8 cellular contexts compared by ENCODE assay signal in the genomic region with DNA sequence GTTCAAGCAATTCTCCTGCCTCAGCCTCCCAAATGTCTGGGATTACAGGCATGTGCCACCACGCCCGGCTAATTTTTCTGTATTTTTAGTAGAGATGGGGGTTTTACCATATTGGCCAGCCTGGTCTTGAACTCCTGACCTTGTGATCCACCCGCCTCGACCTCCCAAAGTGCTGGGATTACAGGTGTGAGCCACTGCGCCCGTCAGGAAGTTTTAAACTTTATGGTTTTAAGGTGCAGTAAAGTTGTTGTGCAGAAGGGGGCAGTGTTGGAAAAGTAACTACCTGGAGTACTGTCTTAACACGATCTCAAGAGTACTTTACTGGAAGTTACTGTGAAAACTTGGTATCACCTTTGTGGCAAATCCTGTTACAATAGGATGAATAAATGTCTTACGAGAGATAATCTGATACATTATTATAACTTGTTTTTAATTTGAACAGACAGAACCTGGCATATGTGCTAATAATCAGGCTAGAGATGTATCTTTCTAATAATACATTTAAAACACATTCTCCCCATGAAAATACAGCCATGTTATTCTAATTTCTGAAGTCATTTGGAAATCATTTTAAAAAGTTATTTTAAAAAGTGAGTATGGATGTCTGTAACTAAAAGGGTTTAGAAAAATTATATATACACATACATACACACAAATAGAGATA. TPM values are rescaled to one million over a fixed set of nuclear protein-coding genes. Genes with fewer than 3 reads are reported as not detected.
A peak's percentile ranks its signal among the peaks of the same experiment; 100 is the strongest.
DNase-seq lines count a peak whose midpoint lies in the region; ATAC-seq and TF ChIP-seq lines count a peak whose summit lies in the region.

No MANE protein-coding gene starts in this region.

- H3K4me2 ChIP-seq in OCI-LY7 (ENCODE audit: low read length) (no peak overlapping the region), parathyroid adenoma (ENCODE audit: low read length) (no peak overlapping the region)

- CTCF ChIA-PET in OCI-LY7 (lab: Charles Lee; ENCODE audit: unreplicated experiment) = no interaction called here

- H3K4me3 ChIP-seq in OCI-LY7 (ENCODE audit: low read depth, low read length, poor library complexity, severe bottlenecking) (no peak overlapping the region), foreskin fibroblast (ENCODE audit: low read depth in 1 of 2, low read length in 2 of 2) (no peak overlapping the region), parathyroid adenoma (ENCODE audit: low read depth, low read length) (no peak overlapping the region)

- H3K4me1 Mint-ChIP-seq in activated T-cell treated with anti-CD3 and anti-CD28 coated beads, Interleukin-2, amount 50 U/mL, for 72 hours (ENCODE audit: low read depth) = peaks cover 14% of the 10 kb centered on the region

- H3K27ac Mint-ChIP-seq in activated T-cell treated with anti-CD3 and anti-CD28 coated beads, Interleukin-2, amount 50 U/mL, for 72 hours = no peak overlapping the region

- TF ChIP-seq CTCF in OCI-LY7 (conservative IDR thresholded peaks at IDR 0.05; ENCODE audit: low read length) = peak; percentile 79
- TF ChIP-seq CTCF in foreskin fibroblast (IDR thresholded peaks at IDR 0.05; ENCODE audit: low read depth, low read length) = peak; percentile 30
- peak; percentile 72 for TF ChIP-seq CTCF in parathyroid adenoma (IDR thresholded peaks at IDR 0.05)

- H3K4me3 Mint-ChIP-seq in activated T-cell treated with anti-CD3 and anti-CD28 coated beads, Interleukin-2, amount 50 U/mL, for 72 hours = no peak overlapping the region

- POLR2A ChIA-PET in OCI-LY7 (lab: Charles Lee) = interaction anchor here (0.8 to 1.6 kb wide), 2 partner anchors 13 to 116 kb away, joined by 3 to 6 read pairs; no protein-coding TSS in a partner anchor

- H3K36me3 ChIP-seq in OCI-LY7 (ENCODE audit: insufficient read depth, low read length) (no peaks in the 10 kb centered on the region), parathyroid adenoma (ENCODE audit: control insufficient read depth, insufficient read depth, low read length) (no peaks in the 10 kb centered on the region)

- H4K20me1 ChIP-seq in OCI-LY7 (ENCODE audit: insufficient read depth, low read length) = peaks cover 4% of the 10 kb centered on the region; the same call in 1 of the 2 replicates

- intact Hi-C loops in OCI-LY7 (cut with micrococcal nuclease; ENCODE audit: unreplicated experiment) = loop anchor here (1.0 to 2.0 kb wide), 2 partner anchors 131 to 375 kb away; no protein-coding TSS in a partner anchor

- no peaks in the 10 kb centered on the region for H3K27me3 ChIP-seq in parathyroid adenoma (ENCODE audit: control insufficient read depth, insufficient read depth, low read length)

- no peaks in the 10 kb centered on the region for H3K9me3 Mint-ChIP-seq in activated T-cell treated with anti-CD3 and anti-CD28 coated beads, Interleukin-2, amount 50 U/mL, for 72 hours

- DNase-seq in DMS79 (lab: John Stamatoyannopoulos, UW) = peak; percentile 11
- peak; percentile 45 for DNase-seq in HK-2 (ENCODE audit: unreplicated experiment)
- DNase-seq in OCI-LY7 (ENCODE audit: low spot score) = peak; percentile 65
- DNase-seq in activated T-cell treated with anti-CD3 and anti-CD28 coated beads, Interleukin-2, amount 50 U/mL, for 72 hours = peak; percentile 62 to 76
- peak in 1 of 2 donors; percentile 70 for DNase-seq in foreskin fibroblast
- DNase-seq in cerebellar nuclear complex (lab: John Stamatoyannopoulos, UW) = no peak

- H3K9me3 ChIP-seq in OCI-LY7 (ENCODE audit: low read length) = no peaks in the 10 kb centered on the region
- H3K9me3 ChIP-seq in parathyroid adenoma (ENCODE audit: control insufficient read depth, low read length) = no peaks in the 10 kb centered on the region

- no peaks in the 10 kb centered on the region for H3K27me3 Mint-ChIP-seq in activated T-cell treated with anti-CD3 and anti-CD28 coated beads, Interleukin-2, amount 50 U/mL, for 72 hours (ENCODE audit: low read depth)

- no TSS peak for BruUV-seq in OCI-LY7 (replicated peaks; lab: Mats Ljungman, UMichigan)

- H2AFZ ChIP-seq in OCI-LY7 (ENCODE audit: low read length) = no peak overlapping the region
- no peak overlapping the region for H2AFZ ChIP-seq in parathyroid adenoma

- H3K79me2 ChIP-seq in OCI-LY7 (ENCODE audit: insufficient read depth, low read depth, low read length) = no peaks in the 10 kb centered on the region
- H3K79me2 ChIP-seq in parathyroid adenoma = no peaks in the 10 kb centered on the region

- H3K27ac ChIP-seq in OCI-LY7 (ENCODE audit: low read depth, low read length, poor library complexity, severe bottlenecking) (no peak overlapping the region), parathyroid adenoma (no peak overlapping the region)

- no peak overlapping the region for H3K9ac ChIP-seq in parathyroid adenoma

- no peaks in the 10 kb centered on the region for H3K36me3 Mint-ChIP-seq in activated T-cell treated with anti-CD3 and anti-CD28 coated beads, Interleukin-2, amount 50 U/mL, for 72 hours (ENCODE audit: insufficient read depth in 2 of 2)

- peak; percentile 74 to 78 for ATAC-seq in activated T-cell treated with anti-CD3 and anti-CD28 coated beads, Interleukin-2, amount 50 U/mL, for 72 hours (replicated peaks in 1 of 2)
- ATAC-seq in HG03469 (IDR thresholded peaks at IDR 0.05; ENCODE audit: unreplicated experiment) = no peak

- no peaks in the 10 kb centered on the region for H3K4me1 ChIP-seq in OCI-LY7 (ENCODE audit: insufficient read depth, low read length, poor library complexity, severe bottlenecking)
- no peaks in the 10 kb centered on the region for H3K4me1 ChIP-seq in parathyroid adenoma

- H3K9me2 ChIP-seq in OCI-LY7 (ENCODE audit: insufficient read depth, low read length) = no peaks in the 10 kb centered on the region

RNA-seq across cellular contexts. Expression of a gene that starts 10.8 kb away (rescaled TPM):
- total RNA-seq in OCI-LY7 (2014; rRNA removed; shearing (Covaris generic)) = 0.77 and 1.1 TPM in 2 replicates
- 1.2 and 1.7 TPM in 2 replicates for total RNA-seq in OCI-LY7 (2022)
- 1 to 10 TPM; 1.1 to 1.5 TPM for total RNA-seq in activated T-cell treated with anti-CD3 and anti-CD28 coated beads, Interleukin-2, amount 50 U/mL, for 72 hours

RNA-seq across cellular contexts. Expression of a gene that starts 48.7 kb away (rescaled TPM):
- total RNA-seq in OCI-LY7 (2014; rRNA removed; shearing (Covaris generic)) = 18.3 and 22.7 TPM in 2 replicates
- total RNA-seq in OCI-LY7 (2022) = 17.8 and 20.3 TPM in 2 replicates
- 10 to 100 TPM; 18.5 to 20.5 TPM for total RNA-seq in activated T-cell treated with anti-CD3 and anti-CD28 coated beads, Interleukin-2, amount 50 U/mL, for 72 hours

Comparison
In these comparisons a context has a peak if more than half of its experiments do, and no peak if none do; other contexts are left out.
1. DNase-seq: peak in DMS79 (single experiment), HK-2 (single experiment), OCI-LY7 (single experiment) and activated T-cell treated with anti-CD3 and anti-CD28 coated beads, Interleukin-2, amount 50 U/mL, for 72 hours (2 of 2); none in cerebellar nuclear complex (0 of 2).
2. Peak in every context shown above with its lines, with median percentiles within 50 percentile points of each other: CTCF ChIP-seq.